23 cellular contexts compared by ENCODE assay signal in genomic region chr16:57096192-57096591, GRCh38.
"Had no signal": no experiment of that assay in that cellular context is flagged by ENCODE, and none has a peak within 500 bp of the region (broad histone marks: within the 10 kb centered on the region; RNA-seq: fewer than 3 reads in every experiment).

No MANE protein-coding gene starts in this region.

- H3K27ac ChIP-seq: SJSA1, SK-N-MC had no signal

- H3K4me3 ChIP-seq: SJSA1, SK-N-MC had no signal

- ATAC-seq: HepG2 had no signal

- H3K27me3 ChIP-seq: SJSA1 had no signal

- DNase-seq: IMR-90, Karpas-422, KG1, MM.1S, NCI-H1092 treated with DMSO at 0.1 percent for 48 hours, NCI-H1436, NCI-H187, NCI-H2029, NCI-H2081 treated with DMSO at 0.1 percent for 48 hours, NCI-H2171, NCI-H226, NCI-H446, NCI-H510A, NCI-H524 treated with DMSO at 0.1 percent for 48 hours, NCI-H69, NCI-H774, Right ventricle myocardium superior, RPMI8226, SIG-M5 had no signal

- FAIRE-seq: HepG2, RCC 7860 had no signal
